Comparison of ENCODE assay signal across 16 cellular contexts in the genomic region with DNA sequence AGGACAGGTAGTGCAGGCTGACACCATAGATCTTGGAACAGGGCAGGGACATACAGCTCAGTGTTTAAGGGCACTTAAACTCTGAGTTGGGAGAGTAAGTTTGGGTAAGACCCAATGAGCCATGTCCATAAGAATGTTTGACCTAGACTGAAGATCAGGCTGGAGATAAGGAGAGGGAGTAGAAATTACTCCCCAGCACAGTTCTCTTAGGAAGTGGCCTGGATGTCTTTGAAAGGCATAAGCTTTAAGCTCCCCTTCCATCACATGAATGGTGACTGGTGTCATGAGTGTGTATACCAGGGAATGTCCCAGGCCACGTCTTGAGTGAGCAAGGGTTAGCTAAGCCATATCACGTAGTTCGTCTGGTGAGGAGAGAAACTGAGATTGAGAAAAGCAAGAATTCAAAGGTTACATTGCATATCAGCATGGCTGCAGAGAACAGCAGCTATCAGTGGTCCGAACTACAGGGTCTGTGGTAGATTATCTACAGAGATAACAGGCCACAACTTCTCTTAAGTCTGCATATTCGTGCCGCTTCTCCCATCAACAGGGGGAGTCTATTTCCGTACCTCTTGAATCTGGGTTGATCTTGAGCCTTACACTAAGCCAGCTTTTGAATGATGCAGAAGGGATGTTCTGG.
DNase-seq lines count a peak whose midpoint lies in the region; ATAC-seq and TF ChIP-seq lines count a peak whose summit lies in the region.
"Had no signal": no experiment of that assay in that cellular context is flagged by ENCODE, and none has a peak within 500 bp of the region (broad histone marks: within the 10 kb centered on the region; RNA-seq: fewer than 3 reads in every experiment).

No MANE protein-coding gene starts in this region.

- TF ChIP-seq POLR2A in body of pancreas (IDR thresholded peaks at IDR 0.05), result no peak

- H3K4me1 ChIP-seq in body of pancreas, result peaks cover 90% of the 10 kb centered on the region
- H3K4me1 ChIP-seq in lower lobe of right lung, result peaks cover 63% of the 10 kb centered on the region

- H3K9me3 Mint-ChIP-seq in activated CD4-positive, alpha-beta T cell treated with anti-CD3 and anti-CD28 coated beads, Interleukin-2, amount 10 ng/mL, durations not matched to agents 24 days and 14 days, result no peaks in the 10 kb centered on the region

- no peaks in the 10 kb centered on the region for H3K36me3 Mint-ChIP-seq in activated CD4-positive, alpha-beta T cell treated with anti-CD3 and anti-CD28 coated beads, Interleukin-2, amount 10 ng/mL, durations not matched to agents 24 days and 14 days (ENCODE audit: low read depth)
- H3K36me3 Mint-ChIP-seq: CD4-positive, CD25-positive, alpha-beta regulatory T cell had no signal

- intact Hi-C loops in body of pancreas (cut with DNase I) (no loop called here), lower lobe of right lung (cut with DNase I) (no loop called here)
- intact Hi-C loops in activated CD4-positive, alpha-beta T cell treated with anti-CD3 and anti-CD28 coated beads, Interleukin-2, amount 10 ng/mL, durations not matched to agents 24 days and 14 days (cut with micrococcal nuclease), result no loop called here

- in situ Hi-C loops in KBM-7 (cut with MboI; ENCODE audit: low pct_unique_long_range_greater_than_20kb, low sequenced_read_pairs), result no loop called here

- H3K27me3 Mint-ChIP-seq in activated CD4-positive, alpha-beta T cell treated with anti-CD3 and anti-CD28 coated beads, Interleukin-2, amount 10 ng/mL, durations not matched to agents 24 days and 14 days, result no peaks in the 10 kb centered on the region
- H3K27me3 Mint-ChIP-seq: CD4-positive, CD25-positive, alpha-beta regulatory T cell had no signal

- no peaks in the 10 kb centered on the region for H3K4me1 Mint-ChIP-seq in activated CD4-positive, alpha-beta T cell treated with anti-CD3 and anti-CD28 coated beads, Interleukin-2, amount 10 ng/mL, durations not matched to agents 24 days and 14 days
- H3K4me1 Mint-ChIP-seq: CD4-positive, CD25-positive, alpha-beta regulatory T cell had no signal

- ATAC-seq in body of pancreas (no peak), lower lobe of right lung (peak; percentile 4 to 10), GM19455 (IDR thresholded peaks at IDR 0.05; ENCODE audit: unreplicated experiment) (no peak)
- ATAC-seq: activated T-cell treated with anti-CD3 and anti-CD28 coated beads, Interleukin-2, amount 50 U/mL, for 72 hours had no signal

- no peaks in the 10 kb centered on the region for H3K9me3 ChIP-seq in body of pancreas
- no peaks in the 10 kb centered on the region for H3K9me3 ChIP-seq in lower lobe of right lung
- H3K9me3 ChIP-seq: A549, prostate gland, suprapubic skin had no signal

- no peak overlapping the region for H3K4me3 ChIP-seq in body of pancreas
- no peak overlapping the region for H3K4me3 ChIP-seq in lower lobe of right lung
- H3K4me3 ChIP-seq: A549, prostate gland, suprapubic skin had no signal

- TF ChIP-seq CTCF in 22Rv1 (IDR thresholded peaks at IDR 0.05), result no peak
- no peak for TF ChIP-seq CTCF in body of pancreas (IDR thresholded peaks at IDR 0.05)
- no peak for TF ChIP-seq CTCF in lower lobe of right lung (IDR thresholded peaks at IDR 0.05)

- H3K27ac Mint-ChIP-seq in activated CD4-positive, alpha-beta T cell treated with anti-CD3 and anti-CD28 coated beads, Interleukin-2, amount 10 ng/mL, durations not matched to agents 24 days and 14 days, result no peak overlapping the region
- H3K27ac Mint-ChIP-seq: activated T-cell treated with anti-CD3 and anti-CD28 coated beads, Interleukin-2, amount 50 U/mL, for 72 hours; CD4-positive, CD25-positive, alpha-beta regulatory T cell had no signal

- DNase-seq in KBM-7 (peak; percentile 61), body of pancreas (no peak), lower lobe of right lung (no peak), Ammon's horn (ENCODE audit: low spot score) (no peak), NCI-H2081 (lab: John Stamatoyannopoulos, UW) (no peak)
- no peak for DNase-seq in activated CD4-positive, alpha-beta T cell treated with anti-CD3 and anti-CD28 coated beads, Interleukin-2, amount 10 ng/mL, durations not matched to agents 24 days and 14 days
- DNase-seq: activated CD4-positive, alpha-beta T cell treated with anti-CD3 and anti-CD28 coated beads, Interleukin-2, amount 50 U/mL, for 48 hours; activated T-cell treated with anti-CD3 and anti-CD28 coated beads, Interleukin-2, amount 50 U/mL, for 72 hours; CD4-positive, CD25-positive, alpha-beta regulatory T cell; cerebellar nuclear complex; NCI-H1092 had no signal

- H3K4me3 Mint-ChIP-seq in activated CD4-positive, alpha-beta T cell treated with anti-CD3 and anti-CD28 coated beads, Interleukin-2, amount 10 ng/mL, durations not matched to agents 24 days and 14 days, result no peak overlapping the region
- H3K4me3 Mint-ChIP-seq: activated T-cell treated with anti-CD3 and anti-CD28 coated beads, Interleukin-2, amount 50 U/mL, for 72 hours; CD4-positive, CD25-positive, alpha-beta regulatory T cell had no signal

- H3K27me3 ChIP-seq in body of pancreas (no peaks in the 10 kb centered on the region), lower lobe of right lung (ENCODE audit: low read depth) (no peaks in the 10 kb centered on the region)
- H3K27me3 ChIP-seq: suprapubic skin had no signal

- H3K36me3 ChIP-seq in body of pancreas (replicated peaks in 1 of 2; ENCODE audit: insufficient read depth in 1 of 2, low read depth in 2 of 2), result no peaks in the 10 kb centered on the region
- no peaks in the 10 kb centered on the region for H3K36me3 ChIP-seq in lower lobe of right lung
- H3K36me3 ChIP-seq: prostate gland, suprapubic skin had no signal

- WGBS in body of pancreas, 2 donors, result 70 to 80% methylated on average over 7 of the region's 7 CpGs

- H3K27ac ChIP-seq in 22Rv1, result peak overlapping the region; percentile 99
- H3K27ac ChIP-seq in body of pancreas, result peak overlapping the region; percentile 70 to 88 (median 84)
- H3K27ac ChIP-seq in lower lobe of right lung, result peak overlapping the region; percentile 79
- H3K27ac ChIP-seq: A549, suprapubic skin had no signal

Comparison
In these comparisons a context has a peak if more than half of its experiments do, and no peak if none do; other contexts are left out.
1. ATAC-seq: peak in lower lobe of right lung (2 of 2); none in body of pancreas (single experiment) and GM19455 (single experiment).
2. Peak in every context shown above with its lines, with median percentiles within 50 percentile points of each other: H3K27ac ChIP-seq.